In genomic region chr5:68884893-68885292, GRCh38 we compare ENCODE assay signal across 9 cellular contexts.
A peak's percentile ranks its signal among the peaks of the same experiment; 100 is the strongest.
DNase-seq lines count a peak whose midpoint lies in the region; ATAC-seq and TF ChIP-seq lines count a peak whose summit lies in the region.
"Had no signal": no experiment of that assay in that cellular context is flagged by ENCODE, and none has a peak within 500 bp of the region (broad histone marks: within the 10 kb centered on the region; RNA-seq: fewer than 3 reads in every experiment).

No MANE protein-coding gene starts in this region.

- H3K9me3 ChIP-seq in HEK293 (ENCODE audit: control insufficient read depth, insufficient read depth, low read depth, low read length), result no peaks in the 10 kb centered on the region

- peak; percentile 74 for TF ChIP-seq CTCF in C4-2B (conservative IDR thresholded peaks at IDR 0.05)
- TF ChIP-seq CTCF in HEK293 (tag by site-specific recombination; IDR thresholded peaks at IDR 0.05), result peak; percentile 12; the same call in 1 of the 2 replicates
- TF ChIP-seq CTCF in VCaP (conservative IDR thresholded peaks at IDR 0.05), result peak; percentile 76

- intact Hi-C loops in sciatic nerve (cut with DNase I), result no loop called here

- no peak overlapping the region for H3K4me3 ChIP-seq in HEK293 (ENCODE audit: low read depth, low read length)

- POLR2A ChIA-PET in HEK293 (lab: Yijun Ruan, JAX), result no interaction called here

- H3K36me3 ChIP-seq in HEK293 (ENCODE audit: control insufficient read depth in 2 of 2, insufficient read depth in 1 of 2, low read length in 2 of 2), result no peaks in the 10 kb centered on the region

- no peak overlapping the region for H3K27ac ChIP-seq in C4-2B
- H3K27ac ChIP-seq in HEK293 (ENCODE audit: extremely low read depth, low read depth, low read length), result no peak overlapping the region
- H3K27ac ChIP-seq in VCaP, result peak overlapping the region; percentile 35

- DNase-seq in kidney glomerular epithelial cell (lab: John Stamatoyannopoulos, UW), result peak; percentile 41
- DNase-seq in sciatic nerve (ENCODE audit: low spot score), result no peak
- DNase-seq: activated gamma-delta T cell treated with Interleukin-2 at 50 U/mL for 16 hours had no signal

- ATAC-seq in HG03432 (IDR thresholded peaks at IDR 0.05; ENCODE audit: unreplicated experiment) (no peak), HG03439 (IDR thresholded peaks at IDR 0.05; ENCODE audit: unreplicated experiment) (no peak), GM18861 (IDR thresholded peaks at IDR 0.05; ENCODE audit: unreplicated experiment) (no peak), sciatic nerve (no peak)

- CTCF ChIA-PET in HEK293 (lab: Yijun Ruan, JAX), result interaction anchor here (0.8 to 1.6 kb wide), 3 partner anchors 13 to 30 kb away, joined by 3 to 5 read pairs (median 3); no protein-coding TSS in a partner anchor

- no peaks in the 10 kb centered on the region for H3K4me1 ChIP-seq in HEK293 (ENCODE audit: control insufficient read depth, insufficient read depth, low read length)

TF ChIP-seq in HEK293, 187 proteins besides CTCF, POLR2A, EP300 and RAD21:
- TF ChIP-seq ZNF391 (tag by site-specific recombination; IDR thresholded peaks at IDR 0.05; ENCODE audit: borderline replicate concordance, low read depth) (no peak), ZNF114 (tag by site-specific recombination; IDR thresholded peaks at IDR 0.05) (no peak), ZNF140 (tag by site-specific recombination; IDR thresholded peaks at IDR 0.05) (no peak), RBAK (tag by site-specific recombination; IDR thresholded peaks at IDR 0.05) (no peak)

Comparison
In these comparisons a context has a peak if more than half of its experiments do, and no peak if none do; other contexts are left out.
1. CTCF ChIP-seq: peak in every context shown above with its lines; median percentile 76 in VCaP; 74 in C4-2B; 12 in HEK293.